ENCODE assay signal across 17 cellular contexts in the genomic region with DNA sequence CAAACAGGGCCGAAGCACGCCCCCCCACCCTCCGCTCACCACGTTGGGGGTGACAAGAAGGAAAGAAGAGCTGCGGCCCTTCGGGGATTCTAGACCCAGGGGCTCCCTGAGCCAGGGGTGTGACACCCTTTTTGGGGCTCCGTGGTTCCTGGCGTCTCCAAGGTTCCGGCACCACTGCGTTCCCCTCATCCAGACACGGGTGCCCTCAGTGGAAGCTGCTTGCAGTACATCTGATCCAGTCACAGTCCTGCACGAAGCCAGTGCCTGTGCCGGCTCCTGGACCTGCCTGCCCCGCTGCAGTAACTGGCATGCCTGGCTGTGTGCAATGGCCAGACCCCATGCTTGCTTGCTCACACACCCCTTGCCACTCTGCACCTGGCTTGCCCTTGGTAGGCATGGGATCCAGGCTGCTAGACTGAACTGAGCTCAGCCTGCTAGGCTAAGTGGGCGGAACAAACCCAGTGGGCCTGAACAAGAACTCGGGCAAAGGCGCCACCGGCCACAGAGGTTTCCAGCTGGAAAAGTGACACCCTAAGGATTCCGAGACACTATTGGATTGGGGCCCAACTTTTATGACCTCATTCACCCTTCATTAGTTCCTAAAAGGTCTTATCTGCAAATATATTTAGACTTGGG.
DNase-seq lines count a peak whose midpoint lies in the region; ATAC-seq and TF ChIP-seq lines count a peak whose summit lies in the region.
"Had no signal": no experiment of that assay in that cellular context is flagged by ENCODE, and none has a peak within 500 bp of the region (broad histone marks: within the 10 kb centered on the region; RNA-seq: fewer than 3 reads in every experiment).

No MANE protein-coding gene starts in this region.

- TF ChIP-seq POLR2A in erythroblast (IDR thresholded peaks at IDR 0.05; ENCODE audit: low read length), result no peak

- no peak overlapping the region for H2BK5ac ChIP-seq in neuronal stem cell (ENCODE audit: low read length)

- H3K4me3 ChIP-seq in right atrium auricular region, result no peak overlapping the region
- no peak overlapping the region for H3K4me3 ChIP-seq in left ventricle myocardium inferior
- peak overlapping the region in 1 of 2 donors; percentile 62 for H3K4me3 ChIP-seq in neuronal stem cell (ENCODE audit: low read length in 2 of 2)
- H3K4me3 ChIP-seq: BLaER1, HAP-1 had no signal

- no peak overlapping the region for H2AK5ac ChIP-seq in neuronal stem cell (ENCODE audit: low read depth, low read length)

- H3K9me3 ChIP-seq in right atrium auricular region, result no peaks in the 10 kb centered on the region
- no peaks in the 10 kb centered on the region for H3K9me3 ChIP-seq in left ventricle myocardium inferior (replicated peaks)
- H3K9me3 ChIP-seq in neuronal stem cell (replicated peaks in 1 of 2; ENCODE audit: control insufficient read depth in 2 of 2, insufficient read depth in 1 of 2, low read depth in 1 of 2, low read length in 2 of 2), result peaks cover 0 to 2% of the 10 kb centered on the region in 2 donors
- H3K9me3 ChIP-seq: BLaER1, HAP-1 had no signal

- peak; percentile 85 for ATAC-seq in Right ventricle myocardium superior (ENCODE audit: poor library complexity)
- ATAC-seq: HepG2 had no signal

- peak overlapping the region; percentile 91 for H3K23ac ChIP-seq in neuronal stem cell (ENCODE audit: low read depth, low read length, poor library complexity)

- no peak overlapping the region for H2AFZ ChIP-seq in neuronal stem cell (ENCODE audit: low read length)

- no peak overlapping the region for H2BK120ac ChIP-seq in neuronal stem cell (ENCODE audit: low read depth, low read length)

- peak overlapping the region; percentile 38 for H3K18ac ChIP-seq in neuronal stem cell (ENCODE audit: low read length)

- WGBS in neuronal stem cell (ENCODE audit: extremely low coverage in 2 of 2, insufficient read length in 2 of 2, insufficient replicate concordance in 1 of 2), 2 donors, result no CpG with 5 or more reads among the region's 19 CpGs

- no peak overlapping the region for H3K4ac ChIP-seq in neuronal stem cell (ENCODE audit: low read length)

- TF ChIP-seq CTCF in right atrium auricular region (IDR thresholded peaks at IDR 0.05) (no peak), left ventricle myocardium inferior (IDR thresholded peaks at IDR 0.05; ENCODE audit: borderline replicate concordance) (no peak)

- peaks cover 3% of the 10 kb centered on the region for H3K79me1 ChIP-seq in neuronal stem cell (ENCODE audit: low read depth, low read length)

- peak overlapping the region; percentile 53 for H4K91ac ChIP-seq in neuronal stem cell (ENCODE audit: low read depth, low read length, poor library complexity)

- no peaks in the 10 kb centered on the region for H3K36me3 ChIP-seq in right atrium auricular region
- H3K36me3 ChIP-seq in left ventricle myocardium inferior, result no peaks in the 10 kb centered on the region
- H3K36me3 ChIP-seq in neuronal stem cell (replicated peaks in 1 of 2; ENCODE audit: control insufficient read depth in 2 of 2, insufficient read depth in 2 of 2, low read length in 2 of 2), result no peaks in the 10 kb centered on the region
- H3K36me3 ChIP-seq: BLaER1, HAP-1 had no signal

- intact Hi-C loops in Right ventricle myocardium superior (cut with DNase I) (no loop called here), left ventricle myocardium inferior (cut with micrococcal nuclease) (no loop called here)

- H2BK15ac ChIP-seq in neuronal stem cell (ENCODE audit: low read length), result no peak overlapping the region

- H3K9ac ChIP-seq in neuronal stem cell (ENCODE audit: low read depth, low read length, poor library complexity), result peak overlapping the region; percentile 60
- H3K9ac ChIP-seq: BLaER1 had no signal

- no peaks in the 10 kb centered on the region for H3K4me1 ChIP-seq in right atrium auricular region
- H3K4me1 ChIP-seq in left ventricle myocardium inferior, result no peaks in the 10 kb centered on the region
- no peaks in the 10 kb centered on the region for H3K4me1 ChIP-seq in neuronal stem cell (ENCODE audit: control insufficient read depth in 2 of 2, insufficient read depth in 1 of 2, low read depth in 1 of 2, low read length in 2 of 2)
- H3K4me1 ChIP-seq: BLaER1, HAP-1 had no signal

- H4K8ac ChIP-seq in neuronal stem cell (ENCODE audit: low read depth, low read length), result peak overlapping the region; percentile 82

- no peak overlapping the region for H3K14ac ChIP-seq in neuronal stem cell (ENCODE audit: low read length)

- DNase-seq in Right ventricle myocardium superior, result no peak
- DNase-seq in right atrium auricular region (ENCODE audit: low spot score), result no peak
- peak; percentile 17 for DNase-seq in left ventricle myocardium inferior
- DNase-seq in neuronal stem cell (ENCODE audit: low spot score), result no peak
- DNase-seq in erythroblast (lab: John Stamatoyannopoulos, UW), result no peak
- DNase-seq in GM03348 (ENCODE audit: low spot score), result no peak
- no peak for DNase-seq in ecto neural progenitor cell (ENCODE audit: low spot score)
- DNase-seq: 8988T; AML-193; Calu3; CD4-positive, CD25-positive, alpha-beta regulatory T cell; DMS 273 treated with DMSO at 0.1 percent for 48 hours; DMS79; GOT3 had no signal

- H2BK12ac ChIP-seq in neuronal stem cell (ENCODE audit: low read length), result peak overlapping the region; percentile 58

- no peak overlapping the region for H3K4me2 ChIP-seq in neuronal stem cell (ENCODE audit: insufficient read depth, low read length, poor library complexity, severe bottlenecking)
- H3K4me2 ChIP-seq: BLaER1 had no signal

- H3K27ac ChIP-seq in right atrium auricular region (no peak overlapping the region), left ventricle myocardium inferior (replicated peaks) (no peak overlapping the region), neuronal stem cell (replicated peaks; ENCODE audit: low read length) (no peak overlapping the region)
- H3K27ac ChIP-seq: BLaER1 had no signal

- H3K27me3 ChIP-seq in right atrium auricular region, result no peaks in the 10 kb centered on the region
- H3K27me3 ChIP-seq in left ventricle myocardium inferior (ENCODE audit: low read depth), result no peaks in the 10 kb centered on the region
- H3K27me3 ChIP-seq in neuronal stem cell (ENCODE audit: control insufficient read depth in 3 of 3, insufficient read depth in 3 of 3, low read depth in 1 of 3, low read length in 3 of 3), result no peaks in the 10 kb centered on the region
- H3K27me3 ChIP-seq: BLaER1 had no signal
